Comparison of ENCODE assay signal across 28 cellular contexts in genomic region chr12:128474916-128475315, GRCh38.
"Had no signal": no experiment of that assay in that cellular context is flagged by ENCODE, and none has a peak within 500 bp of the region (broad histone marks: within the 10 kb centered on the region; RNA-seq: fewer than 3 reads in every experiment).

No MANE protein-coding gene starts in this region.

- H3K27me3 Mint-ChIP-seq: dendritic cell treated with granulocyte-macrophage colony-stimulating factor and Interleukin-4, amounts not matched to agents 40 ng/mL and 50 ng/mL, for 4 days; stimulated activated memory B cell treated with anti-CD40 and anti-IgM and Interleukin-4, amounts not matched to agents 10 μg/mL and 1 μg/mL and 100 μg/mL, for 72 hours had no signal

- H3K9me3 ChIP-seq: esophagus muscularis mucosa, gastroesophageal sphincter, heart left ventricle, mucosa of descending colon, sigmoid colon, thoracic aorta, upper lobe of right lung, uterus had no signal

- FAIRE-seq: endothelial cell of umbilical vein, kidney had no signal

- H3K27ac ChIP-seq: esophagus muscularis mucosa, foreskin keratinocyte, gastroesophageal sphincter, heart left ventricle, neural progenitor cell, parathyroid adenoma, sigmoid colon, thoracic aorta, tibial nerve, upper lobe of right lung, uterus had no signal

- H3K4me1 Mint-ChIP-seq: memory B cell; naive B cell; stimulated activated memory B cell treated with anti-CD40 and anti-IgM and Interleukin-4, amounts not matched to agents 10 μg/mL and 1 μg/mL and 100 μg/mL, for 72 hours had no signal

- H3K27ac Mint-ChIP-seq: dendritic cell treated with granulocyte-macrophage colony-stimulating factor and Interleukin-4, amounts not matched to agents 40 ng/mL and 50 ng/mL, for 4 days; memory B cell; mesothelial cell of epicardium; naive B cell; natural killer cell treated with Interleukin-12 subunit alpha and Interleukin-12 subunit beta and Interleukin-15 and Interleukin-18, amount 100 ng/mL, for 72 hours; neural progenitor cell; progenitor cell of endocrine pancreas; stimulated activated memory B cell treated with anti-CD40 and anti-IgM and Interleukin-4, amounts not matched to agents 10 μg/mL and 1 μg/mL and 100 μg/mL, for 72 hours had no signal

- H3K36me3 Mint-ChIP-seq: mesothelial cell of epicardium; stimulated activated memory B cell treated with anti-CD40 and anti-IgM and Interleukin-4, amounts not matched to agents 10 μg/mL and 1 μg/mL and 100 μg/mL, for 72 hours had no signal

- DNase-seq: cerebellar nuclear complex; effector CD8-positive, alpha-beta T cell; foreskin keratinocyte; heart left ventricle; hippocampal formation; kidney; mucosa of descending colon; naive B cell; sigmoid colon; stimulated activated CD4-positive, alpha-beta T cell treated with anti-CD3 and anti-CD28 coated beads, Interleukin-2, amount 100 ng/mL, for 24 hours; stimulated activated CD4-positive, alpha-beta T cell treated with anti-CD3 and anti-CD28 coated beads, Interleukin-4, amount 100 ng/mL, for 24 hours; stimulated activated naive CD8-positive, alpha-beta T cell treated with anti-CD3 and anti-CD28 coated beads, Interleukin-15, Interleukin-2, amounts not matched to agents 100 U/mL and 50 U/mL, for 24 hours; upper lobe of right lung; uterus had no signal

- H3K4me1 ChIP-seq: esophagus muscularis mucosa, foreskin keratinocyte, gastroesophageal sphincter, heart left ventricle, sigmoid colon, tibial nerve, upper lobe of right lung, uterus had no signal

- H2AFZ ChIP-seq: neural progenitor cell, parathyroid adenoma had no signal

- H3K27me3 ChIP-seq: foreskin keratinocyte, neural progenitor cell, sigmoid colon, tibial nerve, upper lobe of right lung, uterus had no signal

- H3K4me3 ChIP-seq: esophagus muscularis mucosa, gastroesophageal sphincter, heart left ventricle, lung, mucosa of descending colon, neural progenitor cell, sigmoid colon, thoracic aorta, tibial nerve, upper lobe of right lung, uterus had no signal

- H3K4me2 ChIP-seq: neural progenitor cell had no signal

- H3K9ac ChIP-seq: neural progenitor cell, parathyroid adenoma had no signal

- H3K79me2 ChIP-seq: parathyroid adenoma had no signal

- H3K4me3 Mint-ChIP-seq: dendritic cell treated with granulocyte-macrophage colony-stimulating factor and Interleukin-4, amounts not matched to agents 40 ng/mL and 50 ng/mL, for 4 days; memory B cell; mesothelial cell of epicardium; naive B cell; natural killer cell treated with Interleukin-12 subunit alpha and Interleukin-12 subunit beta and Interleukin-15 and Interleukin-18, amount 100 ng/mL, for 72 hours; neural progenitor cell; stimulated activated memory B cell treated with anti-CD40 and anti-IgM and Interleukin-4, amounts not matched to agents 10 μg/mL and 1 μg/mL and 100 μg/mL, for 72 hours had no signal
